Comparison of ENCODE assay signal across 20 cellular contexts in the genomic region with DNA sequence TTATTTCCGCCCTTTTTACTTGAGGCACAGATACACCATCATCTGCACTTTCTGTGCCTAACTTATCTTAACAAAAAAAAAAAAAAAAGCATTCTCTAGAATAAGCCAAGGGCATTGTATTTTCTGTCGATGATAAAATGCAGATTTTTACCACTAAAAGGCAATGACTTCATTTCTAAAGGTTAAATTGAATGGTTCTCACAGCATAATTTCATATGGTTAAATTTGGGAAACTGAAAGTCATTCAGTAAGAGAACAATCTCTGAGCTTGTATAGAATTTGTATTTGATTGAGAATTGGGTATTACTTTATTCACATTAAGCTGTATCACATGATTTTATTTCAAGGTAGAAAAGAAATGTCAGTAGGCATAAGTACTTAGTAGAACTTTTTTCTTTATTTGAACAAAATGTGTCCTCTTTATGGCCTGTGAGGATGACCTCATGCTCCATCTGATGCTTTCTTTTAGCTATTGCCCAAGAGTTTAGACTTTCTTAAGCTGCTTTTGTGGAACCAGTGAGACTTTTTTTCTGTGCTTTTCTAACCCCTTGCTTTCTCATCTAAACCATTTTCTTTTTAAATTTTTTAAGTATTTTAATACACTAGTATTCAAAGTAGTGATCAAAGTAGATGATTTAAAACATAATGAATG.
A peak's percentile ranks its signal among the peaks of the same experiment; 100 is the strongest.
DNase-seq lines count a peak whose midpoint lies in the region; ATAC-seq and TF ChIP-seq lines count a peak whose summit lies in the region.
"Had no signal": no experiment of that assay in that cellular context is flagged by ENCODE, and none has a peak within 500 bp of the region (broad histone marks: within the 10 kb centered on the region; RNA-seq: fewer than 3 reads in every experiment).

No MANE protein-coding gene starts in this region.

- no peaks in the 10 kb centered on the region for H3K27me3 Mint-ChIP-seq in Caco-2 (ENCODE audit: insufficient read depth, unreplicated experiment)
- H3K27me3 Mint-ChIP-seq: CD4-positive, alpha-beta T cell had no signal

- 84 to 89% methylated on average over 2 of the region's 2 CpGs for WGBS in gastroesophageal sphincter (ENCODE audit: low coverage in 1 of 2), 2 donors

- no peak for TF ChIP-seq EP300 in gastroesophageal sphincter (IDR thresholded peaks at IDR 0.05)

- TF ChIP-seq POLR2A in gastroesophageal sphincter (IDR thresholded peaks at IDR 0.05), result no peak

- H3K4me3 Mint-ChIP-seq in Caco-2 (ENCODE audit: unreplicated experiment), result no peak overlapping the region
- H3K4me3 Mint-ChIP-seq: CD4-positive, alpha-beta T cell; nephron progenitor cell had no signal

- intact Hi-C loops in Caco-2 (cut with micrococcal nuclease; ENCODE audit: unreplicated experiment), result no loop called here

- TF ChIP-seq CTCF in AG10803 (conservative IDR thresholded peaks at IDR 0.05; ENCODE audit: low read length), result no peak
- TF ChIP-seq CTCF in gastroesophageal sphincter (IDR thresholded peaks at IDR 0.05), result no peak
- TF ChIP-seq CTCF in Caco-2 (IDR thresholded peaks at IDR 0.05; ENCODE audit: insufficient read depth in 1 of 2, low read depth in 1 of 2, low read length in 1 of 2, severe bottlenecking in 1 of 2, unreplicated experiment in 1 of 2), result no peak

- no peak overlapping the region for H3K27ac Mint-ChIP-seq in Caco-2 (ENCODE audit: unreplicated experiment)
- H3K27ac Mint-ChIP-seq: CD4-positive, alpha-beta T cell had no signal

- no peaks in the 10 kb centered on the region for H3K4me1 Mint-ChIP-seq in Caco-2 (ENCODE audit: low read depth, unreplicated experiment)

- BruUV-seq in Caco-2 (replicated peaks; lab: Mats Ljungman, UMichigan), result no TSS peak

- H3K4me1 ChIP-seq in gastroesophageal sphincter, result no peaks in the 10 kb centered on the region
- peaks cover 9% of the 10 kb centered on the region for H3K4me1 ChIP-seq in Caco-2

- DNase-seq in AG10803 (ENCODE audit: low read depth), result peak; percentile 65
- peak; percentile 66 for DNase-seq in GM03348 (ENCODE audit: low spot score)
- DNase-seq in amniotic epithelial cell (ENCODE audit: low read depth), result peak; percentile 80
- DNase-seq in amygdala (lab: John Stamatoyannopoulos, UW), result no peak
- DNase-seq in Caco-2, result no peak
- DNase-seq: activated CD8-positive, alpha-beta memory T cell treated with anti-CD3 and anti-CD28 coated beads, Interleukin-2, amount 50 U/mL, for 4 hours; CD4-positive, alpha-beta T cell; erythroblast; GDM1; NCI-H1092 treated with DMSO at 0.1 percent for 48 hours; nephron progenitor cell; retina; SK-N-SH; stimulated activated CD4-positive, alpha-beta T cell treated with anti-CD3 and anti-CD28 coated beads, Interleukin-2, amount 100 ng/mL, for 24 hours; transverse colon had no signal

- CTCF ChIA-PET in Caco-2 (lab: Charles Lee), result interaction anchor here (1.0 kb wide), 1 partner anchor 8 kb away, joined by 3 read pairs; no protein-coding TSS in a partner anchor

- H3K9me3 Mint-ChIP-seq in Caco-2 (ENCODE audit: unreplicated experiment), result no peaks in the 10 kb centered on the region
- H3K9me3 Mint-ChIP-seq: CD4-positive, alpha-beta T cell; nephron progenitor cell had no signal

- H3K27me3 ChIP-seq in gastroesophageal sphincter (no peaks in the 10 kb centered on the region), Caco-2 (replicated peaks; ENCODE audit: control insufficient read depth, insufficient read depth, low read length) (no peaks in the 10 kb centered on the region)
- H3K27me3 ChIP-seq: transverse colon had no signal

- H3K4me3 ChIP-seq in AG10803 (ENCODE audit: low read length) (no peak overlapping the region), gastroesophageal sphincter (no peak overlapping the region), Caco-2 (ENCODE audit: low read depth, low read length) (no peak overlapping the region)
- H3K4me3 ChIP-seq: coronary artery, lung, transverse colon had no signal

- H3K9me3 ChIP-seq in gastroesophageal sphincter (no peaks in the 10 kb centered on the region), Caco-2 (no peaks in the 10 kb centered on the region)
- H3K9me3 ChIP-seq: SK-N-SH, transverse colon had no signal

- peaks cover 21% of the 10 kb centered on the region for H3K36me3 Mint-ChIP-seq in Caco-2 (ENCODE audit: insufficient read depth, unreplicated experiment)

- H3K27ac ChIP-seq in gastroesophageal sphincter, result no peak overlapping the region
- H3K27ac ChIP-seq: coronary artery, transverse colon had no signal

- H3K36me3 ChIP-seq in gastroesophageal sphincter (no peaks in the 10 kb centered on the region), Caco-2 (ENCODE audit: control insufficient read depth, insufficient read depth, low read length) (no peaks in the 10 kb centered on the region)
- H3K36me3 ChIP-seq: transverse colon had no signal

- POLR2A ChIA-PET in Caco-2 (lab: Charles Lee), result no interaction called here

- ATAC-seq in gastroesophageal sphincter (peak; percentile 41), HG03159 (IDR thresholded peaks at IDR 0.05; ENCODE audit: unreplicated experiment) (no peak), HG02588 (IDR thresholded peaks at IDR 0.05; ENCODE audit: unreplicated experiment) (no peak)

Comparison
In these comparisons a context has a peak if more than half of its experiments do, and no peak if none do; other contexts are left out.
1. DNase-seq: peak in AG10803 (single experiment), GM03348 (single experiment) and amniotic epithelial cell (single experiment); none in amygdala (0 of 56) and Caco-2 (0 of 2).